Comparison of ENCODE assay signal across 8 cellular contexts in the genomic region with DNA sequence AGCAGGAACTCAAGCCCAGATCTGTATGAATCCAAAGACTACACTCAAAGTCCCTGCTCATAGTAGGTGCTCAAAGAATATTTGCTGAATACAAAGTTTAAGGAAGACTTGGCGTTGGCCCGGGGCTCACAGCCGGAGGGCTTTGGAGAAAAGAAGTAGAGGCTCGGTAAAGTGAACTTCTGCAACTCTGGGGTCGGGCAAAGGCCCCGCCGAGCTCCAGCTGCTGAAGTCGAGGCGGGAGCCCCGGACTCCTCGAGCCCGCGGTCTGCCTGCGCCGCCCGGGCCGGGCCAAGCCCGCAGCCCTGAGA. TPM values are rescaled to one million over a fixed set of nuclear protein-coding genes. Genes with fewer than 3 reads are reported as not detected.
A peak's percentile ranks its signal among the peaks of the same experiment; 100 is the strongest.
DNase-seq lines count a peak whose midpoint lies in the region; ATAC-seq, FAIRE-seq and TF ChIP-seq lines count a peak whose summit lies in the region.

No MANE protein-coding gene starts in this region.

- H3K36me3 ChIP-seq in BLaER1 (peaks cover 66% of the 10 kb centered on the region), HEK293 (ENCODE audit: control insufficient read depth in 2 of 2, insufficient read depth in 1 of 2, low read length in 2 of 2) (peaks cover 21 to 61% of the 10 kb centered on the region in 2 experiments), keratinocyte (ENCODE audit: control insufficient read depth in 2 of 2, extremely low read depth in 1 of 2, insufficient read depth in 2 of 2, low read length in 2 of 2) (peaks cover 33 to 42% of the 10 kb centered on the region in 2 experiments), testis (ENCODE audit: low read depth, missing control alignments) (no peaks in the 10 kb centered on the region)

- intact Hi-C loops in activated T-helper 2 cell treated with anti-CD3 and anti-CD28 coated beads, Interferon-gamma antibody, Interleukin-2, Interleukin-4, amounts not matched to agents 10 μg/mL and 5 μg/mL and 100 μg/mL, durations not matched to agents 14 hours and 24 hours and 36 hours (cut with micrococcal nuclease) = loop anchor here (2.0 to 10.0 kb wide), 4 partner anchors 71 to 209 kb away; a partner anchor contains a TSS
- intact Hi-C loops in testis (cut with DNase I; ENCODE audit: low total_unique reads) = no loop called here

- peak overlapping the region; percentile 89 for H3K4me3 ChIP-seq in BLaER1
- H3K4me3 ChIP-seq in HEK293 (ENCODE audit: low read depth, low read length) = peak overlapping the region; percentile 97
- peak overlapping the region; percentile 92 to 96 (median 95) for H3K4me3 ChIP-seq in keratinocyte (ENCODE audit: control insufficient read depth in 2 of 3, extremely low read depth in 1 of 3, insufficient read depth in 2 of 3, low read depth in 1 of 3, low read length in 3 of 3)
- peak overlapping the region; percentile 92 to 97 for H3K4me3 ChIP-seq in testis

- WGBS in testis, 2 donors = 0 to 2% methylated on average over 6 to 7 of the region's 18 CpGs

- H2AFZ ChIP-seq in keratinocyte (ENCODE audit: control insufficient read depth, low read length) = peak overlapping the region; percentile 78

- no peak for FAIRE-seq in keratinocyte (lab: Jason Lieb, UNC)

- no peak for ATAC-seq in HG02571 (IDR thresholded peaks at IDR 0.05; ENCODE audit: unreplicated experiment)

- TF ChIP-seq CTCF in HEK293 (tag by site-specific recombination; IDR thresholded peaks at IDR 0.05) (no peak), keratinocyte (optimal IDR thresholded peaks at IDR 0.05 in 1 of 3, IDR thresholded peaks at IDR 0.05 in 1 of 3, conservative IDR thresholded peaks at IDR 0.05 in 1 of 3; ENCODE audit: extremely low read depth in 1 of 3, insufficient read depth in 2 of 3, low read length in 3 of 3) (no peak), testis (IDR thresholded peaks at IDR 0.05) (no peak)

- H3K9me3 ChIP-seq in BLaER1 = no peaks in the 10 kb centered on the region
- no peaks in the 10 kb centered on the region for H3K9me3 ChIP-seq in HEK293 (ENCODE audit: control insufficient read depth, insufficient read depth, low read depth, low read length)
- H3K9me3 ChIP-seq in keratinocyte (ENCODE audit: control insufficient read depth, low read depth, low read length) = no peaks in the 10 kb centered on the region
- H3K9me3 ChIP-seq in testis = no peaks in the 10 kb centered on the region

- no peaks in the 10 kb centered on the region for H3K27me3 Mint-ChIP-seq in activated T-helper 2 cell treated with anti-CD3 and anti-CD28 coated beads, Interferon-gamma antibody, Interleukin-2, Interleukin-4, amounts not matched to agents 10 μg/mL and 5 μg/mL and 100 μg/mL, durations not matched to agents 14 hours and 24 hours and 36 hours (ENCODE audit: low read depth)

- CTCF ChIA-PET in HEK293 (lab: Yijun Ruan, JAX) (no interaction called here), HEK293T (lab: Yijun Ruan, JAX) (no interaction called here)

- no peak for TF ChIP-seq POLR2A in testis (IDR thresholded peaks at IDR 0.05)

- peaks cover 3% of the 10 kb centered on the region for H3K9me1 ChIP-seq in keratinocyte (ENCODE audit: control insufficient read depth, extremely low read depth, insufficient read depth, low read length)

- H3K4me1 Mint-ChIP-seq in activated T-helper 2 cell treated with anti-CD3 and anti-CD28 coated beads, Interferon-gamma antibody, Interleukin-2, Interleukin-4, amounts not matched to agents 10 μg/mL and 5 μg/mL and 100 μg/mL, durations not matched to agents 14 hours and 24 hours and 36 hours (ENCODE audit: low read depth) = peaks cover 37% of the 10 kb centered on the region

- H3K4me2 ChIP-seq in BLaER1 (peak overlapping the region; percentile 95), keratinocyte (ENCODE audit: control insufficient read depth, extremely low read depth, insufficient read depth, low read depth, low read length) (peak overlapping the region; percentile 90)

- peak overlapping the region; percentile 92 for H3K4me3 Mint-ChIP-seq in activated T-helper 2 cell treated with anti-CD3 and anti-CD28 coated beads, Interferon-gamma antibody, Interleukin-2, Interleukin-4, amounts not matched to agents 10 μg/mL and 5 μg/mL and 100 μg/mL, durations not matched to agents 14 hours and 24 hours and 36 hours (ENCODE audit: low read depth)

- H3K27ac ChIP-seq in BLaER1 (peak overlapping the region; percentile 98), HEK293 (ENCODE audit: extremely low read depth, low read depth, low read length) (peak overlapping the region; percentile 73), keratinocyte (ENCODE audit: control insufficient read depth, insufficient read depth, low read length) (peak overlapping the region; percentile 95), testis (peak overlapping the region; percentile 35 to 83)

- H3K9me3 Mint-ChIP-seq in activated T-helper 2 cell treated with anti-CD3 and anti-CD28 coated beads, Interferon-gamma antibody, Interleukin-2, Interleukin-4, amounts not matched to agents 10 μg/mL and 5 μg/mL and 100 μg/mL, durations not matched to agents 14 hours and 24 hours and 36 hours = no peaks in the 10 kb centered on the region

- dilution Hi-C loops in keratinocyte (cut with MboI; ENCODE audit: extremely low pct_ligation_motif_present, low sequenced_read_pairs) = no loop called here

- H4K20me1 ChIP-seq in BLaER1 = peaks cover 62% of the 10 kb centered on the region
- peaks cover 16% of the 10 kb centered on the region for H4K20me1 ChIP-seq in keratinocyte (ENCODE audit: control insufficient read depth, extremely low read depth, insufficient read depth, low read length)

- H3K9ac ChIP-seq in BLaER1 (peak overlapping the region; percentile 96), keratinocyte (ENCODE audit: control insufficient read depth, extremely low read depth, insufficient read depth, low read length) (peak overlapping the region; percentile 89)

- peaks cover 69% of the 10 kb centered on the region for H3K36me3 Mint-ChIP-seq in activated T-helper 2 cell treated with anti-CD3 and anti-CD28 coated beads, Interferon-gamma antibody, Interleukin-2, Interleukin-4, amounts not matched to agents 10 μg/mL and 5 μg/mL and 100 μg/mL, durations not matched to agents 14 hours and 24 hours and 36 hours (ENCODE audit: low read depth)

- H3K79me2 ChIP-seq in keratinocyte (ENCODE audit: control insufficient read depth, insufficient read depth, low read length) = peaks cover 72% of the 10 kb centered on the region

- H3K4me1 ChIP-seq in BLaER1 (peaks cover 50% of the 10 kb centered on the region), HEK293 (ENCODE audit: control insufficient read depth, insufficient read depth, low read length) (no peaks in the 10 kb centered on the region), keratinocyte (ENCODE audit: control insufficient read depth, extremely low read depth, insufficient read depth, low read length) (peaks cover 33% of the 10 kb centered on the region), testis (peaks cover 12% of the 10 kb centered on the region)

- H3K27me3 ChIP-seq in BLaER1 (no peaks in the 10 kb centered on the region), keratinocyte (ENCODE audit: control insufficient read depth, extremely low read depth, insufficient read depth, low read length) (no peaks in the 10 kb centered on the region), testis (no peaks in the 10 kb centered on the region)

- POLR2A ChIA-PET in HEK293 (lab: Yijun Ruan, JAX) = interaction anchor here (1.0 to 1.3 kb wide), 3 partner anchors 12 to 107 kb away, joined by 3 read pairs; no protein-coding TSS in a partner anchor
- POLR2A ChIA-PET in HEK293T (lab: Yijun Ruan, JAX) = interaction anchor here (1.1 to 4.0 kb wide), 2 partner anchors 9 to 97 kb away, joined by 3 to 16 read pairs; a partner anchor contains a TSS

- DNase-seq in activated T-helper 2 cell treated with anti-CD3 and anti-CD28 coated beads, Interferon-gamma antibody, Interleukin-2, Interleukin-4, amounts not matched to agents 10 μg/mL and 5 μg/mL and 100 μg/mL, durations not matched to agents 14 hours and 24 hours and 36 hours (ENCODE audit: low spot score) = no peak
- DNase-seq in keratinocyte (ENCODE audit: low read depth, low spot score) = no peak
- DNase-seq in testis = no peak
- DNase-seq in HEK293T (ENCODE audit: extremely low spot score) = no peak
- DNase-seq in germinal center (ENCODE audit: low spot score) = no peak

- peak overlapping the region; percentile 91 for H3K27ac Mint-ChIP-seq in activated T-helper 2 cell treated with anti-CD3 and anti-CD28 coated beads, Interferon-gamma antibody, Interleukin-2, Interleukin-4, amounts not matched to agents 10 μg/mL and 5 μg/mL and 100 μg/mL, durations not matched to agents 14 hours and 24 hours and 36 hours

TF ChIP-seq in HEK293, 187 proteins besides CTCF, POLR2A, EP300 and RAD21 (continues in another document):
- no peak for TF ChIP-seq ZNF530 (tag by site-specific recombination; IDR thresholded peaks at IDR 0.05; ENCODE audit: low read depth)

TF ChIP-seq in HEK293T, 16 proteins besides CTCF, POLR2A, EP300 and RAD21 (continues in another document):
- TF ChIP-seq HDGF (IDR thresholded peaks at IDR 0.05; ENCODE audit: borderline replicate concordance) = no peak

RNA-seq across cellular contexts. Expression of a gene that starts 0.3 kb away (rescaled TPM):
- 165 and 176 TPM in 2 replicates for total RNA-seq in activated T-helper 2 cell treated with anti-CD3 and anti-CD28 coated beads, Interferon-gamma antibody, Interleukin-2, Interleukin-4, amounts not matched to agents 10 μg/mL and 5 μg/mL and 100 μg/mL, durations not matched to agents 14 hours and 24 hours and 36 hours
- polyA plus RNA-seq in keratinocyte (26.1 to 56.3 TPM (median 34.1 TPM) in 3 replicates), testis (ENCODE audit: insufficient read depth, low read depth, low replicate concordance) (66.3 TPM)
- polyA plus RNA-seq in keratinocyte (2011; ENCODE audit: low read depth) = 33.4 TPM
- polyA plus RNA-seq in keratinocyte (2011; cell fraction: cytosol; rRNA removed) = 21.4 and 29.2 TPM in 2 replicates
- 210 and 283 TPM in 2 replicates for polyA plus RNA-seq in keratinocyte (2011; cell fraction: nucleus; rRNA removed)
- 24.1 and 58.8 TPM in 2 replicates for polyA plus RNA-seq in keratinocyte (2012; ENCODE audit: low replicate concordance)
- 161 to 298 TPM (median 224 TPM) in 3 replicates for polyA minus RNA-seq in keratinocyte
- polyA minus RNA-seq in keratinocyte (2011; cell fraction: cytosol; rRNA and poly(A)+ RNA removed) = 102 TPM
- polyA minus RNA-seq in keratinocyte (2011; cell fraction: nucleus; rRNA and poly(A)+ RNA removed) = 202 and 229 TPM in 2 replicates
- total RNA-seq in testis = 100 to 1,000 TPM; 104 to 164 TPM

RNA-seq across cellular contexts. Expression of a gene that starts 6.7 kb away (rescaled TPM):
- total RNA-seq in activated T-helper 2 cell treated with anti-CD3 and anti-CD28 coated beads, Interferon-gamma antibody, Interleukin-2, Interleukin-4, amounts not matched to agents 10 μg/mL and 5 μg/mL and 100 μg/mL, durations not matched to agents 14 hours and 24 hours and 36 hours = 2,950 and 3,019 TPM in 2 replicates
- polyA plus RNA-seq in keratinocyte (3,950 to 5,808 TPM (median 4,618 TPM) in 3 replicates), testis (ENCODE audit: insufficient read depth, low read depth, low replicate concordance) (1,137 TPM)
- polyA plus RNA-seq in keratinocyte (2011; ENCODE audit: low read depth) = 2,331 TPM
- polyA plus RNA-seq in keratinocyte (2011; cell fraction: cytosol; rRNA removed) = 5,109 and 6,391 TPM in 2 replicates
- polyA plus RNA-seq in keratinocyte (2011; cell fraction: nucleus; rRNA removed) = 1,448 and 1,525 TPM in 2 replicates
- polyA plus RNA-seq in keratinocyte (2012; ENCODE audit: low replicate concordance) = 2,330 and 3,652 TPM in 2 replicates
- polyA minus RNA-seq in keratinocyte = 3,230 to 5,763 TPM (median 4,158 TPM) in 3 replicates
- 2,814 TPM for polyA minus RNA-seq in keratinocyte (2011; cell fraction: cytosol; rRNA and poly(A)+ RNA removed)
- 617 and 664 TPM in 2 replicates for polyA minus RNA-seq in keratinocyte (2011; cell fraction: nucleus; rRNA and poly(A)+ RNA removed)
- total RNA-seq in testis = 1,000 to 10,000 TPM in 1 of 2 donors, 100 to 1,000 TPM in 1; 733 to 1,607 TPM
